In genomic region chr5:37807902-37808301, GRCh38 we compare ENCODE assay signal across 26 cellular contexts. TPM values are rescaled to one million over a fixed set of nuclear protein-coding genes. Genes with fewer than 3 reads are reported as not detected.
"Had no signal": no experiment of that assay in that cellular context is flagged by ENCODE, and none has a peak within 500 bp of the region (broad histone marks: within the 10 kb centered on the region; RNA-seq: fewer than 3 reads in every experiment).

No MANE protein-coding gene starts in this region.

- H3K4me3 ChIP-seq: coronary artery, esophagus squamous epithelium, lung, prostate gland, right atrium auricular region, stomach, thyroid gland, vagina had no signal

- H3K4me1 ChIP-seq: esophagus squamous epithelium, prostate gland, right atrium auricular region, stomach, thyroid gland, vagina had no signal

- H3K9me3 ChIP-seq: esophagus squamous epithelium, prostate gland, right atrium auricular region, stomach, thyroid gland, vagina had no signal

- H3K36me3 ChIP-seq: esophagus squamous epithelium, prostate gland, right atrium auricular region, stomach, thyroid gland, vagina had no signal

- DNase-seq: dermis blood vessel endothelial cell; effector memory CD8-positive, alpha-beta T cell; erythroblast; esophagus squamous epithelium; glutamatergic neuron; hypothalamus; immature natural killer cell; kidney; naive B cell; stimulated activated CD4-positive, alpha-beta T cell treated with anti-CD3 and anti-CD28 coated beads, Interleukin-2, amount 100 ng/mL, for 24 hours; stimulated activated CD4-positive, alpha-beta T cell treated with anti-CD3 and anti-CD28 coated beads, Interleukin-4, amount 100 ng/mL, for 24 hours; stimulated activated naive CD4-positive, alpha-beta T cell treated with Interleukin-2 at 50 U/mL for 16 hours; stomach; thyroid gland; trophoblast cell had no signal

- H3K27me3 ChIP-seq: esophagus squamous epithelium, right atrium auricular region, thyroid gland, vagina had no signal

- ATAC-seq: effector memory CD8-positive, alpha-beta T cell; left lobe of liver; sciatic nerve; stimulated activated effector memory CD8-positive, alpha-beta T cell treated with anti-CD3 and anti-CD28 coated beads, Interleukin-12 subunit alpha, Interleukin-12 subunit beta, amount 100 ng/mL, for 72 hours had no signal

- H3K27ac ChIP-seq: coronary artery, esophagus squamous epithelium, prostate gland, right atrium auricular region, stomach, thyroid gland, vagina had no signal

RNA-seq across cellular contexts. Expression of gene GDNF, which starts 31.9 kb away (rescaled TPM):
- total RNA-seq: dermis blood vessel endothelial cell; lung; mononuclear cell; natural killer cell treated with Interleukin-12 subunit alpha and Interleukin-12 subunit beta and Interleukin-15 and Interleukin-18, amount 100 ng/mL, for 72 hours; sciatic nerve; thyroid gland; ureter had no signal
- polyA plus RNA-seq: immature natural killer cell had no signal
